ENCODE assay signal across 8 cellular contexts in genomic region chr19:12611361-12611699, GRCh38. TPM values are rescaled to one million over a fixed set of nuclear protein-coding genes. Genes with fewer than 3 reads are reported as not detected.
A peak's percentile ranks its signal among the peaks of the same experiment; 100 is the strongest.
DNase-seq lines count a peak whose midpoint lies in the region; ATAC-seq and TF ChIP-seq lines count a peak whose summit lies in the region.

No MANE protein-coding gene starts in this region.

- H3K4me1 ChIP-seq in HUES48 (ENCODE audit: control insufficient read depth, insufficient read depth, low read length), result no peaks in the 10 kb centered on the region
- H3K4me1 ChIP-seq in right lobe of liver, result peaks cover 0 to 17% (median 2%) of the 10 kb centered on the region in 4 donors

- H3K27me3 ChIP-seq in HUES48 (ENCODE audit: control insufficient read depth, insufficient read depth, low read length), result no peaks in the 10 kb centered on the region
- no peaks in the 10 kb centered on the region for H3K27me3 ChIP-seq in right lobe of liver

- peak overlapping the region; percentile 79 for H3K9ac ChIP-seq in HUES48 (ENCODE audit: low read depth, low read length)

- H3K4me3 ChIP-seq in HUES48 (ENCODE audit: low read depth, low read length) (peak overlapping the region; percentile 82), right lobe of liver (peak overlapping the region; percentile 76 to 99 (median 99))

- no peak for TF ChIP-seq POLR2A in right lobe of liver (IDR thresholded peaks at IDR 0.05)

- peak; percentile 73 to 78 (median 76) for ATAC-seq in right lobe of liver

- peaks cover 36% of the 10 kb centered on the region for H3K36me3 ChIP-seq in HUES48 (ENCODE audit: control insufficient read depth, insufficient read depth, low read length)
- H3K36me3 ChIP-seq in right lobe of liver, result peaks cover 0 to 15% (median under 1%) of the 10 kb centered on the region in 4 donors

- DNase-seq in COLO829 (ENCODE audit: low spot score), result peak; percentile 74
- peak; percentile 40 for DNase-seq in SHP77 treated with DMSO at 0.1 percent for 48 hours (lab: John Stamatoyannopoulos, UW)
- DNase-seq in ecto neural progenitor cell (ENCODE audit: low spot score), result peak; percentile 73
- DNase-seq in right lobe of liver, result peak; percentile 70 to 74 (median 73)
- DNase-seq in substantia nigra (lab: John Stamatoyannopoulos, UW), result peak in 34 of 49 donors; percentile 4 to 65 (median 44)
- DNase-seq in stimulated activated CD8-positive, alpha-beta memory T cell treated with anti-CD3 and anti-CD28 coated beads, Interleukin-4, amount 100 ng/mL, for 48 hours, result no peak
- no peak for DNase-seq in germinal center (ENCODE audit: low spot score)

- under 1% methylated on average over 10 of the region's 10 CpGs for WGBS in right lobe of liver (ENCODE audit: insufficient coverage, low coverage, low lambda C conversion rate, missing lambda C conversion rate)

- no peak for TF ChIP-seq CTCF in right lobe of liver (IDR thresholded peaks at IDR 0.05)

- intact Hi-C loops in right lobe of liver (cut with DNase I), result no loop called here

- H3K27ac ChIP-seq in HUES48 (ENCODE audit: low read depth, low read length), result peak overlapping the region; percentile 94
- H3K27ac ChIP-seq in right lobe of liver, result peak overlapping the region; percentile 96 to 97 (median 96)
- H3K27ac ChIP-seq in substantia nigra (ENCODE audit: low read depth, low read length, poor library complexity, severe bottlenecking), result peak overlapping the region; percentile 92

- H3K9me3 ChIP-seq in HUES48 (ENCODE audit: control insufficient read depth, insufficient read depth, low read length) (no peaks in the 10 kb centered on the region), right lobe of liver (no peaks in the 10 kb centered on the region)

RNA-seq across cellular contexts. Expression of gene ZNF791, which starts 0.6 kb away (rescaled TPM):
- 10 to 100 TPM in 1 of 6 experiments, 1 to 10 TPM in 5; 5.5 to 10.7 (median 7.8) TPM for total RNA-seq in right lobe of liver

RNA-seq across cellular contexts. Expression of gene ZNF490, which starts 0.7 kb away (rescaled TPM):
- 1 to 10 TPM; 3.6 to 7.0 (median 4.3) TPM for total RNA-seq in right lobe of liver

RNA-seq across cellular contexts. Expression of gene MAN2B1, which starts 55.2 kb away (rescaled TPM):
- 10 to 100 TPM; 32.7 to 76.5 (median 53.6) TPM for total RNA-seq in right lobe of liver

RNA-seq across cellular contexts. Expression of gene WDR83, which starts 55.3 kb away (rescaled TPM):
- 1 to 10 TPM; 2.5 to 6.2 (median 4.2) TPM for total RNA-seq in right lobe of liver

Comparison
In these comparisons a context has a peak if more than half of its experiments do, and no peak if none do; other contexts are left out.
1. DNase-seq: peak in COLO829 (single experiment), SHP77 treated with DMSO at 0.1 percent for 48 hours (single experiment), ecto neural progenitor cell (single experiment), right lobe of liver (3 of 3) and substantia nigra (34 of 49); none in stimulated activated CD8-positive, alpha-beta memory T cell treated with anti-CD3 and anti-CD28 coated beads, Interleukin-4, amount 100 ng/mL, for 48 hours (single experiment) and germinal center (single experiment).
2. Peak in every context shown above with its lines, with median percentiles within 50 percentile points of each other: H3K27ac ChIP-seq.